Comparison of ENCODE assay signal across 25 cellular contexts in genomic region chr22:27344546-27344945, GRCh38.
"Had no signal": no experiment of that assay in that cellular context is flagged by ENCODE, and none has a peak within 500 bp of the region (broad histone marks: within the 10 kb centered on the region; RNA-seq: fewer than 3 reads in every experiment).

No MANE protein-coding gene starts in this region.

- DNase-seq: activated B cell treated with CpG ODN at 0.5 μM for 24 hours; activated CD4-positive, alpha-beta T cell treated with anti-CD3 and anti-CD28 coated beads for 36 hours; activated CD4-positive, alpha-beta T cell treated with anti-CD3 and anti-CD28 coated beads, Interleukin-2, amount 50 U/mL, for 4 hours; activated CD8-positive, alpha-beta memory T cell treated with anti-CD3 and anti-CD28 coated beads for 24 hours; activated CD8-positive, alpha-beta memory T cell treated with anti-CD3 and anti-CD28 coated beads, Interleukin-2, amount 50 U/mL, for 4 hours; activated T-cell treated with anti-CD3 and anti-CD28 coated beads, Interleukin-2, amount 50 U/mL, for 24 hours; colonic mucosa; endodermal cell; esophagus squamous epithelium; mucosa of descending colon; nephron progenitor cell; occipital lobe; small intestine; stimulated activated CD4-positive, alpha-beta T cell treated with anti-CD3 and anti-CD28 coated beads, Interleukin-15, amount 100 ng/mL, for 24 hours; stomach; transverse colon had no signal

- H3K4me3 ChIP-seq: colonic mucosa, esophagus squamous epithelium, gastroesophageal sphincter, mucosa of descending colon, stomach, suprapubic skin, transverse colon, vagina had no signal

- FAIRE-seq: astrocyte, islet of Langerhans, small intestine had no signal

- H3K27ac ChIP-seq: colonic mucosa, esophagus squamous epithelium, gastroesophageal sphincter, stomach, suprapubic skin, transverse colon, vagina had no signal

- H3K36me3 ChIP-seq: colonic mucosa, esophagus squamous epithelium, gastroesophageal sphincter, stomach, suprapubic skin, transverse colon, vagina had no signal

- H3K27me3 ChIP-seq: colonic mucosa, esophagus squamous epithelium, suprapubic skin, vagina had no signal

- ATAC-seq: activated CD4-positive, alpha-beta T cell treated with anti-CD3 and anti-CD28 coated beads for 36 hours; activated naive CD4-positive, alpha-beta T cell treated with anti-CD3 and anti-CD28 coated beads, Interleukin-2, amount 50 U/mL, for 72 hours; activated T-helper 17 cell treated with anti-CD3 and anti-CD28 coated beads, Interleukin-2, amount 50 U/mL, for 72 hours; gastroesophageal sphincter; mucosa of descending colon; sciatic nerve; stimulated activated memory B cell treated with anti-CD40 and anti-IgM and Interleukin-4, amounts not matched to agents 10 μg/mL and 1 μg/mL and 100 μg/mL, for 72 hours had no signal

- H3K9me3 ChIP-seq: colonic mucosa, vagina had no signal

- H3K4me1 ChIP-seq: colonic mucosa, gastroesophageal sphincter, stomach, suprapubic skin, transverse colon, vagina had no signal
